In the genomic region with DNA sequence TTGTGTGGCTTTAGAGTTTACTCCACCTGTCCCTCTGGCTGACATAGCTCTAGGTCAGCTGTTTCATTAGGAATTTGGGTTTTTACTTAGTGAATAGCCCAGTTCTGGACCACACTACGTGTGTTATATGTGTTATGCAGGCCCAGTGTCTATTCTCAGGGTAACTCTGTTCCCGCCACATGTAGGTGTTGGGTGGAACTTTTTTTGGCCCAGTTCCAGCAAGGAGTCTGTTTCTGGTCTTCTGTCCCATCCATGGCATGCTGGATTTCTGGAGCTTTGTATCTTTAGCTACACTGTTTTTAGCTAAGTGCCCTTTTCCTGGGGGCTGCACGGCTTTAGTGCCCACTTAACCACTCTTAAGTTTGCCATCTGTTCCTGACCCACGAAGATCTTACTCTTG, we compare ENCODE assay signal across 29 cellular contexts.
"Had no signal": no experiment of that assay in that cellular context is flagged by ENCODE, and none has a peak within 500 bp of the region (broad histone marks: within the 10 kb centered on the region; RNA-seq: fewer than 3 reads in every experiment).

No MANE protein-coding gene starts in this region.

- DNase-seq: activated CD4-positive, alpha-beta T cell treated with anti-CD3 and anti-CD28 coated beads, Interleukin-2, amount 10 ng/mL, durations not matched to agents 24 days and 14 days; activated CD4-positive, alpha-beta T cell treated with anti-CD3 and anti-CD28 coated beads, Interleukin-2, amount 50 U/mL, for 4 hours; activated CD8-positive, alpha-beta T cell treated with anti-CD3 and anti-CD28 coated beads for 36 hours; activated effector memory CD4-positive, alpha-beta T cell treated with anti-CD3 and anti-CD28 coated beads, Interleukin-2, amount 50 U/mL, for 16 hours; activated naive CD4-positive, alpha-beta T cell; activated naive CD4-positive, alpha-beta T cell treated with anti-CD3 and anti-CD28 coated beads, Interleukin-2, amount 50 U/mL, for 16 hours; activated naive CD8-positive, alpha-beta T cell treated with anti-CD3 and anti-CD28 coated beads for 36 hours; activated T-cell treated with anti-CD3 and anti-CD28 coated beads, Interleukin-2, amount 50 U/mL, for 1 hour; activated T-cell treated with anti-CD3 and anti-CD28 coated beads, Interleukin-2, amount 50 U/mL, for 72 hours; amniotic stem cell; aorta; brain microvascular endothelial cell; central memory CD4-positive, alpha-beta T cell; Kasumi-1; MG63; NCI-H1048; NCI-H1105 treated with DMSO at 0.1 percent for 48 hours; NCI-H1436; NCI-H1694; NCI-H1930; NCI-H2081 treated with DMSO at 0.1 percent for 48 hours; NCI-H2171 treated with DMSO at 0.1 percent for 48 hours; NCI-H2227 treated with DMSO at 0.1 percent for 48 hours; NCI-H446 treated with DMSO at 0.1 percent for 48 hours; NCI-H524; PC-9; Right ventricle myocardium superior; SK-N-SH had no signal

- ATAC-seq: activated CD8-positive, alpha-beta T cell treated with anti-CD3 and anti-CD28 coated beads for 36 hours; activated T-cell treated with anti-CD3 and anti-CD28 coated beads, Interleukin-2, amount 50 U/mL, for 72 hours; activated T-helper 17 cell treated with anti-CD3 and anti-CD28 coated beads, Interleukin-2, amount 50 U/mL, for 72 hours had no signal
